In the genomic region with DNA sequence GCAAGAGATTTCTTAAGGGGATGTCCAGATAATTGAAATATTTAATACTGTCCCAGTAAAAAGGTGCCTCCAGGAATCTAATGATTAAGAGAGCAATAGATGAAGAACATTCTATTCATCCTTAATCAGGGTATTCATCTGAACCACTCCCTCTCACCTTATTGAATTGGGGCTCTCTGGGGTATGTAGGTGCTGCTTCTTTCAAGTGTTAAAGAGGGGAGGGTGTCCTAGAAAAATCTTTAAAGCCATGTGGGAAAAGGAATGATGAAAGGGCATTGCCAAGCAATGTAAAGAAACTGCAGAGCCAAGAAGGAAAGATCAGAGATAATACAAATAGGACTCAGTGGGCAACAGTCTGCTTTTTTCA, we compare ENCODE assay signal across 1 cellular context.
TF ChIP-seq lines count a peak whose summit lies in the region.

No MANE protein-coding gene starts in this region.

TF ChIP-seq in endothelial cell of umbilical vein, 7 proteins besides CTCF, POLR2A, EP300 and RAD21:
- TF ChIP-seq GATA2 (IDR thresholded peaks at IDR 0.05; ENCODE audit: insufficient read depth, insufficient read length, low read depth, low read length) (no peak), POLR2AphosphoS5 (IDR thresholded peaks at IDR 0.05; ENCODE audit: insufficient read depth, low read depth, low read length) (no peak)
